Comparison of ENCODE assay signal across 18 cellular contexts in the genomic region with DNA sequence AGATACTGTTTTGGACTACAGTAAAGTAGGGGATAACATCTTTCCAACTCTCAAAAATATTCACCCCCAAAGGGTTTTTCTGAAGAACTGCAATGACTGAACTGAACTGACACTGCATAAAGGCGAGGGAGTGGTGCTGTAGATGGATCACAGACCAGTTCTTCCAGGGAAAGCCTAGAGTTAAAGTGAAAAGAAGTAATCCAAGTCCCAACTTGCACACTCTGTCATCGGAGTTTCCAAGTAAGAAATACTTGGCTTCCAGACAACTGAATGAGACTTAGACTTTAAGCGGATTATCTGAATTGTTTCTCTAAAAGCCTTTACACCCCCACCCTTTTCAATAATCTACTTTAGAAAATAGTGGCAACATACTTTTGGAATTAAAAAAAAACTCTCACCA.
"Had no signal": no experiment of that assay in that cellular context is flagged by ENCODE, and none has a peak within 500 bp of the region (broad histone marks: within the 10 kb centered on the region; RNA-seq: fewer than 3 reads in every experiment).

No MANE protein-coding gene starts in this region.

- H3K27ac ChIP-seq: ovary, psoas muscle, right lobe of liver, testis, upper lobe of left lung had no signal

- ATAC-seq: activated CD8-positive, alpha-beta T cell treated with anti-CD3 and anti-CD28 coated beads for 36 hours; naive thymus-derived CD4-positive, alpha-beta T cell; psoas muscle; right lobe of liver had no signal

- FAIRE-seq: colon, small intestine had no signal

- DNase-seq: activated CD4-positive, alpha-beta T cell treated with anti-CD3 and anti-CD28 coated beads, Interleukin-2, amount 10 ng/mL, durations not matched to agents 24 days and 14 days; activated CD4-positive, CD25-positive, alpha-beta regulatory T cell; activated CD8-positive, alpha-beta T cell treated with anti-CD3 and anti-CD28 coated beads for 36 hours; activated naive CD4-positive, alpha-beta T cell treated with Interleukin-2 at 50 U/mL for 16 hours; activated naive CD8-positive, alpha-beta T cell treated with anti-CD3 and anti-CD28 coated beads, Interleukin-2, amount 10 ng/mL, durations not matched to agents 7 days and 5 days; activated T-cell treated with anti-CD3 and anti-CD28 coated beads, Interleukin-2, amount 50 U/mL, for 24 hours; amygdala; endodermal cell; mesendoderm; naive thymus-derived CD4-positive, alpha-beta T cell; ovary; psoas muscle; right lobe of liver; small intestine; stimulated activated CD4-positive, alpha-beta T cell treated with anti-CD3 and anti-CD28 coated beads, Interleukin-4, amount 100 ng/mL, for 1 hour; testis; upper lobe of left lung had no signal

- H3K27me3 ChIP-seq: ovary, right lobe of liver, testis, upper lobe of left lung had no signal

- H3K4me3 ChIP-seq: ovary, psoas muscle, right lobe of liver, testis, upper lobe of left lung had no signal

- H3K4me1 ChIP-seq: psoas muscle, right lobe of liver, testis, upper lobe of left lung had no signal

- H3K9me3 ChIP-seq: ovary, psoas muscle, right lobe of liver, testis, upper lobe of left lung had no signal

- H3K36me3 ChIP-seq: ovary, right lobe of liver, upper lobe of left lung had no signal
